Comparison of ENCODE assay signal across 9 cellular contexts in genomic region chr5:142915840-142916424, GRCh38.
DNase-seq lines count a peak whose midpoint lies in the region; ATAC-seq, FAIRE-seq and TF ChIP-seq lines count a peak whose summit lies in the region.
"Had no signal": no experiment of that assay in that cellular context is flagged by ENCODE, and none has a peak within 500 bp of the region (broad histone marks: within the 10 kb centered on the region; RNA-seq: fewer than 3 reads in every experiment).

No MANE protein-coding gene starts in this region.

- H3K27ac ChIP-seq in SK-N-SH (ENCODE audit: low read depth in 2 of 2, low read length in 1 of 2) (no peak overlapping the region), left ventricle myocardium inferior (replicated peaks) (peak overlapping the region; percentile 41)
- H3K27ac ChIP-seq: BLaER1 had no signal

- no peak overlapping the region for H3K9ac ChIP-seq in SK-N-SH
- H3K9ac ChIP-seq: BLaER1 had no signal

- no peak for TF ChIP-seq EP300 in SK-N-SH (IDR thresholded peaks at IDR 0.05; ENCODE audit: borderline replicate concordance in 1 of 2, low read depth in 1 of 2, low read length in 1 of 2)

- H3K9me2 ChIP-seq in SK-N-SH, result no peaks in the 10 kb centered on the region

- ATAC-seq in GM21360 (IDR thresholded peaks at IDR 0.05; ENCODE audit: unreplicated experiment), result peak; percentile 73

- peak; percentile 61 for TF ChIP-seq RAD21 in SK-N-SH (IDR thresholded peaks at IDR 0.05; ENCODE audit: low read length)

- H3K4me1 ChIP-seq in SK-N-SH (ENCODE audit: control insufficient read depth in 1 of 2, insufficient read depth in 2 of 2, low read depth in 1 of 2, low read length in 1 of 2) (no peaks in the 10 kb centered on the region), left ventricle myocardium inferior (peaks cover 15% of the 10 kb centered on the region)

- no peaks in the 10 kb centered on the region for H3K27me3 ChIP-seq in SK-N-SH (ENCODE audit: insufficient read depth)
- H3K27me3 ChIP-seq in left ventricle myocardium inferior (ENCODE audit: low read depth), result no peaks in the 10 kb centered on the region
- H3K27me3 ChIP-seq: BLaER1 had no signal

- CTCF ChIA-PET in SK-N-SH (lab: Yijun Ruan, JAX), result interaction anchor here (0.6 to 6.3 kb wide), 16 partner anchors 9 to 1224 kb away, joined by 3 to 36 read pairs (median 4); no protein-coding TSS in a partner anchor

- peaks cover 7% of the 10 kb centered on the region for H3F3A ChIP-seq in SK-N-SH (replicated peaks; ENCODE audit: insufficient read depth)

- H3K4me3 ChIP-seq in SK-N-SH (ENCODE audit: low read depth in 2 of 2, low read length in 1 of 2), result peak overlapping the region in 1 of 2 experiments; percentile 31; a peak in 1 of 4 replicates
- no peak overlapping the region for H3K4me3 ChIP-seq in left ventricle myocardium inferior
- H3K4me3 ChIP-seq: BLaER1 had no signal

- TF ChIP-seq CTCF in SK-N-SH (IDR thresholded peaks at IDR 0.05), result peak; percentile 58
- peak; percentile 63 for TF ChIP-seq CTCF in left ventricle myocardium inferior (IDR thresholded peaks at IDR 0.05; ENCODE audit: borderline replicate concordance)

- H3K79me2 ChIP-seq in SK-N-SH (ENCODE audit: insufficient read depth), result no peaks in the 10 kb centered on the region

- H3K9me3 ChIP-seq in SK-N-SH, result no peaks in the 10 kb centered on the region
- H3K9me3 ChIP-seq in left ventricle myocardium inferior (replicated peaks), result no peaks in the 10 kb centered on the region
- H3K9me3 ChIP-seq: BLaER1 had no signal

- peak; percentile 8 for DNase-seq in NCI-H1105 treated with DMSO at 0.1 percent for 48 hours (lab: John Stamatoyannopoulos, UW)
- DNase-seq in NCI-H1105 (lab: John Stamatoyannopoulos, UW), result no peak
- peak; percentile 64 for DNase-seq in HuH-7 (ENCODE audit: low spot score)
- DNase-seq in SK-N-SH, result peak; percentile 37
- no peak for DNase-seq in left ventricle myocardium inferior
- DNase-seq in urothelium cell line (ENCODE audit: low spot score), result peak; percentile 50
- no peak for DNase-seq in frontal cortex (ENCODE audit: low spot score in 2 of 2)

- FAIRE-seq in urothelium cell line (lab: Jason Lieb, UNC) (no peak), frontal cortex (lab: Jason Lieb, UNC) (no peak)

- H3K36me3 ChIP-seq in SK-N-SH (replicated peaks in 1 of 2; ENCODE audit: control insufficient read depth in 1 of 2, insufficient read depth in 2 of 2, low read length in 1 of 2), result peaks cover 0 to 54% of the 10 kb centered on the region in 2 experiments
- peaks cover 53% of the 10 kb centered on the region for H3K36me3 ChIP-seq in left ventricle myocardium inferior

- no peak overlapping the region for H2AFZ ChIP-seq in SK-N-SH (ENCODE audit: low read depth)

- POLR2A ChIA-PET in SK-N-SH (lab: Yijun Ruan, JAX), result no interaction called here

- WGBS in SK-N-SH (ENCODE audit: low lambda C conversion rate), result 87% methylated on average over 7 of the region's 7 CpGs

- no peaks in the 10 kb centered on the region for H4K20me1 ChIP-seq in SK-N-SH (ENCODE audit: insufficient read depth)
- H4K20me1 ChIP-seq: BLaER1 had no signal

- no peak overlapping the region for H3K4me2 ChIP-seq in SK-N-SH
- H3K4me2 ChIP-seq: BLaER1 had no signal

- intact Hi-C loops in left ventricle myocardium inferior (cut with micrococcal nuclease), result no loop called here

TF ChIP-seq in SK-N-SH, 30 proteins besides CTCF, POLR2A, EP300 and RAD21:
- TF ChIP-seq EZH2phosphoT487 (IDR thresholded peaks at IDR 0.05; ENCODE audit: borderline replicate concordance, low read depth) (no peak), GABPA (IDR thresholded peaks at IDR 0.05; ENCODE audit: low read depth) (no peak), SMC3 (IDR thresholded peaks at IDR 0.05; ENCODE audit: low read depth, low read length) (peak; percentile 42)
TF ChIP-seq in SK-N-SH: peak in this region for 1.

Comparison
In these comparisons a context has a peak if more than half of its experiments do, and no peak if none do; other contexts are left out.
1. DNase-seq: peak in NCI-H1105 treated with DMSO at 0.1 percent for 48 hours (single experiment), HuH-7 (single experiment), SK-N-SH (single experiment) and urothelium cell line (single experiment); none in NCI-H1105 (single experiment), left ventricle myocardium inferior (single experiment) and frontal cortex (0 of 2).